ENCODE assay signal across 12 cellular contexts in genomic region chr1:46675549-46676314, GRCh38. TPM values are rescaled to one million over a fixed set of nuclear protein-coding genes. Genes with fewer than 3 reads are reported as not detected.
DNase-seq lines count a peak whose midpoint lies in the region; ATAC-seq lines count a peak whose summit lies in the region.
"Had no signal": no experiment of that assay in that cellular context is flagged by ENCODE, and none has a peak within 500 bp of the region (broad histone marks: within the 10 kb centered on the region; RNA-seq: fewer than 3 reads in every experiment).

No MANE protein-coding gene starts in this region.

- H3K9me3 Mint-ChIP-seq in stimulated activated naive CD8-positive, alpha-beta T cell treated with anti-CD3 and anti-CD28 coated beads, Interleukin-15, Interleukin-2, amounts not matched to agents 100 ng/mL and 50 ng/mL, for 24 hours, result no peaks in the 10 kb centered on the region
- no peaks in the 10 kb centered on the region for H3K9me3 Mint-ChIP-seq in activated naive CD8-positive, alpha-beta T cell treated with anti-CD3 and anti-CD28 coated beads, Interleukin-2, amount 10 ng/mL, durations not matched to agents 7 days and 5 days

- peaks cover 11% of the 10 kb centered on the region for H3K4me1 ChIP-seq in thymus (ENCODE audit: control insufficient read depth, insufficient read depth, low read length)
- H3K4me1 ChIP-seq: foreskin keratinocyte had no signal

- H3K36me3 ChIP-seq in thymus (ENCODE audit: control insufficient read depth, insufficient read depth), result peaks cover 27% of the 10 kb centered on the region

- DNase-seq in stimulated activated naive CD8-positive, alpha-beta T cell treated with anti-CD3 and anti-CD28 coated beads, Interleukin-15, Interleukin-2, amounts not matched to agents 100 U/mL and 50 U/mL, for 24 hours, result no peak
- no peak for DNase-seq in activated naive CD8-positive, alpha-beta T cell treated with anti-CD3 and anti-CD28 coated beads, Interleukin-2, amount 10 ng/mL, durations not matched to agents 7 days and 5 days
- DNase-seq in hepatic stellate cell (ENCODE audit: low spot score) (no peak), AG08396 (ENCODE audit: low spot score) (no peak)
- DNase-seq: amygdala, foreskin keratinocyte, NCI-H1417 treated with DMSO at 0.1 percent for 48 hours had no signal

- H3K27me3 Mint-ChIP-seq in stimulated activated naive CD8-positive, alpha-beta T cell treated with anti-CD3 and anti-CD28 coated beads, Interleukin-15, Interleukin-2, amounts not matched to agents 100 ng/mL and 50 ng/mL, for 24 hours, result no peaks in the 10 kb centered on the region
- H3K27me3 Mint-ChIP-seq in activated naive CD8-positive, alpha-beta T cell treated with anti-CD3 and anti-CD28 coated beads, Interleukin-2, amount 10 ng/mL, durations not matched to agents 7 days and 5 days, result no peaks in the 10 kb centered on the region

- no peak for ATAC-seq in stimulated activated naive CD8-positive, alpha-beta T cell treated with anti-CD3 and anti-CD28 coated beads, Interleukin-15, Interleukin-2, amounts not matched to agents 100 U/mL and 50 U/mL, for 24 hours
- ATAC-seq in HG03064 (IDR thresholded peaks at IDR 0.05; ENCODE audit: low read depth, unreplicated experiment) (peak; percentile 88), GM19467 (IDR thresholded peaks at IDR 0.05; ENCODE audit: unreplicated experiment) (no peak)
- peak; percentile 80 for ATAC-seq in activated naive CD8-positive, alpha-beta T cell treated with anti-CD3 and anti-CD28 coated beads, Interleukin-2, amount 10 ng/mL, durations not matched to agents 7 days and 5 days (ENCODE audit: low read depth)
- ATAC-seq: foreskin keratinocyte had no signal

- H3K4me3 Mint-ChIP-seq in stimulated activated naive CD8-positive, alpha-beta T cell treated with anti-CD3 and anti-CD28 coated beads, Interleukin-15, Interleukin-2, amounts not matched to agents 100 ng/mL and 50 ng/mL, for 24 hours, result peak overlapping the region; percentile 9
- H3K4me3 Mint-ChIP-seq in activated naive CD8-positive, alpha-beta T cell treated with anti-CD3 and anti-CD28 coated beads, Interleukin-2, amount 10 ng/mL, durations not matched to agents 7 days and 5 days, result peak overlapping the region; percentile 66

- H3K9me3 ChIP-seq in thymus (ENCODE audit: control insufficient read depth), result no peaks in the 10 kb centered on the region

- WGBS in thymus, result 96% methylated on average over 1 of the region's 1 CpG

- POLR2A ChIA-PET in activated naive CD8-positive, alpha-beta T cell treated with anti-CD3 and anti-CD28 coated beads, Interleukin-2, amount 10 ng/mL, durations not matched to agents 7 days and 5 days (lab: Charles Lee), result interaction anchor here (0.7 to 3.2 kb wide), 5 partner anchors 8 to 94 kb away, joined by 3 to 15 read pairs (median 6); partner anchors contain the start of genes EFCAB14 and MKNK1

- no peaks in the 10 kb centered on the region for H3K27me3 ChIP-seq in thymus (ENCODE audit: control insufficient read depth, insufficient read depth)
- H3K27me3 ChIP-seq: foreskin keratinocyte had no signal

- peaks cover 51% of the 10 kb centered on the region for H3K36me3 Mint-ChIP-seq in stimulated activated naive CD8-positive, alpha-beta T cell treated with anti-CD3 and anti-CD28 coated beads, Interleukin-15, Interleukin-2, amounts not matched to agents 100 ng/mL and 50 ng/mL, for 24 hours (ENCODE audit: low read depth)
- H3K36me3 Mint-ChIP-seq in activated naive CD8-positive, alpha-beta T cell treated with anti-CD3 and anti-CD28 coated beads, Interleukin-2, amount 10 ng/mL, durations not matched to agents 7 days and 5 days, result peaks cover 24% of the 10 kb centered on the region

- peak overlapping the region; percentile 90 for H3K27ac Mint-ChIP-seq in stimulated activated naive CD8-positive, alpha-beta T cell treated with anti-CD3 and anti-CD28 coated beads, Interleukin-15, Interleukin-2, amounts not matched to agents 100 ng/mL and 50 ng/mL, for 24 hours
- peak overlapping the region; percentile 97 for H3K27ac Mint-ChIP-seq in activated naive CD8-positive, alpha-beta T cell treated with anti-CD3 and anti-CD28 coated beads, Interleukin-2, amount 10 ng/mL, durations not matched to agents 7 days and 5 days

- H3K4me3 ChIP-seq in thymus (ENCODE audit: low read length), result no peak overlapping the region

- H3K4me1 Mint-ChIP-seq in stimulated activated naive CD8-positive, alpha-beta T cell treated with anti-CD3 and anti-CD28 coated beads, Interleukin-15, Interleukin-2, amounts not matched to agents 100 ng/mL and 50 ng/mL, for 24 hours (ENCODE audit: low read depth), result peaks cover 38% of the 10 kb centered on the region
- H3K4me1 Mint-ChIP-seq in activated naive CD8-positive, alpha-beta T cell treated with anti-CD3 and anti-CD28 coated beads, Interleukin-2, amount 10 ng/mL, durations not matched to agents 7 days and 5 days, result peaks cover 31% of the 10 kb centered on the region

- H3K27ac ChIP-seq in thymus (ENCODE audit: low read depth), result peak overlapping the region; percentile 74
- H3K27ac ChIP-seq: foreskin keratinocyte had no signal

RNA-seq across cellular contexts. Expression of gene TEX38, which starts 4.1 kb away (rescaled TPM):
- total RNA-seq in activated naive CD8-positive, alpha-beta T cell treated with anti-CD3 and anti-CD28 coated beads, Interleukin-2, amount 10 ng/mL, durations not matched to agents 7 days and 5 days, result not detected
- polyA plus RNA-seq in thymus, result 0.14 TPM
- total RNA-seq: foreskin keratinocyte, posterior vena cava had no signal
- polyA plus RNA-seq: foreskin keratinocyte had no signal

RNA-seq across cellular contexts. Expression of gene ATPAF1, which starts 7.6 kb away (rescaled TPM):
- total RNA-seq in activated naive CD8-positive, alpha-beta T cell treated with anti-CD3 and anti-CD28 coated beads, Interleukin-2, amount 10 ng/mL, durations not matched to agents 7 days and 5 days, result 10 to 100 TPM; 43.3 to 45.4 TPM
- 34.6 TPM for polyA plus RNA-seq in thymus

RNA-seq across cellular contexts. Expression of gene EFCAB14, which starts 43.2 kb away (rescaled TPM):
- total RNA-seq in activated naive CD8-positive, alpha-beta T cell treated with anti-CD3 and anti-CD28 coated beads, Interleukin-2, amount 10 ng/mL, durations not matched to agents 7 days and 5 days, result 10 to 100 TPM; 77.4 to 84.2 TPM
- 30.6 TPM for polyA plus RNA-seq in thymus

RNA-seq across cellular contexts. Expression of gene MOB3C, which starts 59.1 kb away (rescaled TPM):
- 10 to 100 TPM; 21.0 to 23.8 TPM for total RNA-seq in activated naive CD8-positive, alpha-beta T cell treated with anti-CD3 and anti-CD28 coated beads, Interleukin-2, amount 10 ng/mL, durations not matched to agents 7 days and 5 days
- polyA plus RNA-seq in thymus, result 16.2 TPM

Comparison
In these comparisons a context has a peak if more than half of its experiments do, and no peak if none do; other contexts are left out.
1. ATAC-seq: peak in HG03064 (single experiment) and activated naive CD8-positive, alpha-beta T cell treated with anti-CD3 and anti-CD28 coated beads, Interleukin-2, amount 10 ng/mL, durations not matched to agents 7 days and 5 days (single experiment); none in stimulated activated naive CD8-positive, alpha-beta T cell treated with anti-CD3 and anti-CD28 coated beads, Interleukin-15, Interleukin-2, amounts not matched to agents 100 U/mL and 50 U/mL, for 24 hours (single experiment) and GM19467 (single experiment).